20 cellular contexts compared by ENCODE assay signal in the genomic region with DNA sequence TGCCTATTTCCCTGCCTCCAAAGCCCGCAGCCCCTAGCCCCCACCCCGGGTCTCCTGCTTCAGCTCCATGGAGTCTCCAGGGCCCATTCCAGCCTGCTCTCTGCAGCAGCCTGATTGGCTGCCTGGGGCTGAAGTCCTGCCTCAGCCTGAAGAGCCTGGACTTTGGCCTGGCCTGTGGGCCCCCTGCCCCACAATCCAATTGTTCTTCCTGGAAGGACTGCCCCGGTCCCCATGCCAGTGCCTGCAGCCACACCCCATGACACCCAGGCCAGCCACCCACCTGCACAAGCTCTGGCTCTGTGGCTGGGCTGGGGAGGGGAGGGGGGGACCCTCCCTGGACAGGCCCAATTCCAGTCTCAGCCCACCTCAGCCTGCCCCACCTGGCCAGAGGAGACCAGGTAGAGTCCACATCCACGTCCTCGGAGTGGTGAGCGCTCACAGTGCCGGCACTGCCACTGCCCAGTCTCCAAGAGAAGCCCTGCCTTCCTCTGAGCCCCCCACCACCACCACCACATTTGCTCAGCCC. TPM values are rescaled to one million over a fixed set of nuclear protein-coding genes. Genes with fewer than 3 reads are reported as not detected.
"Had no signal": no experiment of that assay in that cellular context is flagged by ENCODE, and none has a peak within 500 bp of the region (broad histone marks: within the 10 kb centered on the region; RNA-seq: fewer than 3 reads in every experiment).

No MANE protein-coding gene starts in this region.

- H3K9me3 ChIP-seq: colonic mucosa, left ventricle myocardium inferior had no signal

- H3K4me1 ChIP-seq: colonic mucosa had no signal

- H3K36me3 ChIP-seq: colonic mucosa, left ventricle myocardium inferior had no signal

- DNase-seq: activated CD4-positive, alpha-beta T cell treated with anti-CD3 and anti-CD28 coated beads for 36 hours; activated CD4-positive, alpha-beta T cell treated with anti-CD3 and anti-CD28 coated beads, Interleukin-2, amount 50 U/mL, for 48 hours; activated naive CD4-positive, alpha-beta T cell treated with anti-CD3 and anti-CD28 coated beads for 36 hours; activated T-cell treated with anti-CD3 and anti-CD28 coated beads for 4 hours; aorta; colonic mucosa; erythroblast; foreskin melanocyte; head of caudate nucleus; kidney; left ventricle myocardium inferior; naive thymus-derived CD8-positive, alpha-beta T cell; stimulated activated naive B cell treated with anti-CD40 and anti-IgM and Interleukin-4, amounts not matched to agents 10 μg/mL and 1 μg/mL and 100 μg/mL, for 72 hours had no signal

- H3K4me3 ChIP-seq: colonic mucosa had no signal

- H3K4me3 Mint-ChIP-seq: activated CD4-positive, alpha-beta T cell treated with anti-CD3 and anti-CD28 coated beads for 36 hours; activated naive CD4-positive, alpha-beta T cell treated with anti-CD3 and anti-CD28 coated beads for 36 hours; activated T-helper 17 cell treated with anti-CD3 and anti-CD28 coated beads, Interleukin-2, amount 50 U/mL, for 72 hours; central memory CD8-positive, alpha-beta T cell; memory B cell; naive thymus-derived CD8-positive, alpha-beta T cell; stimulated activated naive B cell treated with anti-CD40 and anti-IgM and Interleukin-4, amounts not matched to agents 10 μg/mL and 1 μg/mL and 100 μg/mL, for 72 hours; T-helper 2 cell treated with Interferon-gamma antibody and Interleukin-4, amounts not matched to agents 5 μg/mL and 100 μg/mL, for 36 hours had no signal

- H3K4me1 Mint-ChIP-seq: activated T-helper 17 cell treated with anti-CD3 and anti-CD28 coated beads, Interleukin-2, amount 50 U/mL, for 72 hours had no signal

- ATAC-seq: activated CD4-positive, alpha-beta T cell treated with anti-CD3 and anti-CD28 coated beads for 36 hours; activated T-helper 17 cell treated with anti-CD3 and anti-CD28 coated beads, Interleukin-2, amount 50 U/mL, for 72 hours; naive thymus-derived CD8-positive, alpha-beta T cell; stimulated activated naive B cell treated with anti-CD40 and anti-IgM and Interleukin-4, amounts not matched to agents 10 μg/mL and 1 μg/mL and 100 μg/mL, for 72 hours; WTC11 had no signal

- H3K9me3 Mint-ChIP-seq: activated naive CD4-positive, alpha-beta T cell treated with anti-CD3 and anti-CD28 coated beads for 36 hours; activated T-helper 17 cell treated with anti-CD3 and anti-CD28 coated beads, Interleukin-2, amount 50 U/mL, for 72 hours; central memory CD8-positive, alpha-beta T cell; memory B cell; naive thymus-derived CD8-positive, alpha-beta T cell; stimulated activated naive B cell treated with anti-CD40 and anti-IgM and Interleukin-4, amounts not matched to agents 10 μg/mL and 1 μg/mL and 100 μg/mL, for 72 hours; T-helper 2 cell treated with Interferon-gamma antibody and Interleukin-4, amounts not matched to agents 5 μg/mL and 100 μg/mL, for 36 hours; WTC11 had no signal

- H3K27ac Mint-ChIP-seq: activated CD4-positive, alpha-beta T cell treated with anti-CD3 and anti-CD28 coated beads for 36 hours; activated naive CD4-positive, alpha-beta T cell treated with anti-CD3 and anti-CD28 coated beads for 36 hours; activated T-helper 17 cell treated with anti-CD3 and anti-CD28 coated beads, Interleukin-2, amount 50 U/mL, for 72 hours; memory B cell; naive thymus-derived CD8-positive, alpha-beta T cell; stimulated activated naive B cell treated with anti-CD40 and anti-IgM and Interleukin-4, amounts not matched to agents 10 μg/mL and 1 μg/mL and 100 μg/mL, for 72 hours; T-helper 2 cell treated with Interferon-gamma antibody and Interleukin-4, amounts not matched to agents 5 μg/mL and 100 μg/mL, for 36 hours; WTC11 had no signal

- FAIRE-seq: endometrium, kidney had no signal

- H3K27ac ChIP-seq: colonic mucosa, left ventricle myocardium inferior had no signal

- H3K36me3 Mint-ChIP-seq: memory B cell; naive thymus-derived CD8-positive, alpha-beta T cell; stimulated activated naive B cell treated with anti-CD40 and anti-IgM and Interleukin-4, amounts not matched to agents 10 μg/mL and 1 μg/mL and 100 μg/mL, for 72 hours; WTC11 had no signal

RNA-seq across cellular contexts. Expression of gene ENPP7, which starts 12.3 kb away (rescaled TPM):
- total RNA-seq: activated CD4-positive, alpha-beta T cell treated with anti-CD3 and anti-CD28 coated beads for 36 hours; activated naive CD4-positive, alpha-beta T cell treated with anti-CD3 and anti-CD28 coated beads for 36 hours; aorta; colonic mucosa; left ventricle myocardium inferior; renal cortical epithelial cell; WTC11 had no signal
- polyA plus RNA-seq: naive thymus-derived CD8-positive, alpha-beta T cell had no signal

RNA-seq across cellular contexts. Expression of gene CBX2, which starts 34.9 kb away (rescaled TPM):
- polyA plus RNA-seq: aorta had no signal
